Comparison of ENCODE assay signal across 1 cellular context in the genomic region with DNA sequence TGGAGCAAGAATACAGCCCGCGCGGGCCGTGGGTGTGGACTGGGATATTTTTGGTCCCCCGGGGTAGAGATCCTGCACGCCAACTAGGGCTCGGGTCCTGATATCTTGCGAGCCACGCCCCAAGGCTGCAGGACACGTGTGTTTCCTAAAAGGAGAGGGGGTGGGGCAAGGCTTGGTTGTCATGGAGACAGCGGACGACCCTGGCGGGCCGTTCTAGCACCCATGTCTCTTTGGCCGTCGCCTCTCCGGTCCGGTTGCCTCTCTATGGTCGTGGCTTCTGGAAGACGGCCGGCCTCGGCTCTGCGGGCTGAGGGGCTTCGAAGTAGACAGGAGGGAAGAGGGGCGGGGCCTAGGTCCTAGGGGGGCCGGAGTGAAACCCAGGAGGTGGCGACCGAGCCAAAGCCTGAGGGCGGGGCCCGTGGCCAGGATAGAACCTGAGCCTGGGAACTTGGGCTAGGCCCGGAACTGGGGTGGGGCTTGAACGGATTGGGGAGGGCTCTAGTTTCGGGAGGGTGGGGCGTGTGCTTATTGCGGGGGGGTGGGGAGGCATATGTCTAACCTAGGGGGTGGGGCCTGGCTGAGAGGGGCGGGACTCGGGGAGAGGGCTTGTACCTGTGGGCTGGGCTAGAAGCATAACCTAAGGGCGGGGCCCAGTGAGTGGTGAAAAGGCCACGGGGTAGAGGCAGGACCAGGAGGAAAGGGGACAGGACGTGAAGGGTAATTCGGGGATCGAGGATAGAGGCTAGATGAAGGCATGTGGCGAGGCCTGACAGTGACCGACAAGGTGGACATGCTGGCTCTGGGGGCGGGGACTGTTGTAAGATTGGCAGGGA.
TF ChIP-seq lines count a peak whose summit lies in the region.

No MANE protein-coding gene starts in this region.

TF ChIP-seq in PFSK-1, 5 proteins besides CTCF, POLR2A, EP300 and RAD21:
- TF ChIP-seq SIN3A (IDR thresholded peaks at IDR 0.05; ENCODE audit: borderline replicate concordance, insufficient read depth, low read length) (peak; percentile 76; the same call in 1 of the 2 replicates), POLR2AphosphoS5 (IDR thresholded peaks at IDR 0.05; ENCODE audit: low read depth, low read length) (no peak; the same call in 1 of the 2 replicates)
